Comparison of ENCODE assay signal across 8 cellular contexts in the genomic region with DNA sequence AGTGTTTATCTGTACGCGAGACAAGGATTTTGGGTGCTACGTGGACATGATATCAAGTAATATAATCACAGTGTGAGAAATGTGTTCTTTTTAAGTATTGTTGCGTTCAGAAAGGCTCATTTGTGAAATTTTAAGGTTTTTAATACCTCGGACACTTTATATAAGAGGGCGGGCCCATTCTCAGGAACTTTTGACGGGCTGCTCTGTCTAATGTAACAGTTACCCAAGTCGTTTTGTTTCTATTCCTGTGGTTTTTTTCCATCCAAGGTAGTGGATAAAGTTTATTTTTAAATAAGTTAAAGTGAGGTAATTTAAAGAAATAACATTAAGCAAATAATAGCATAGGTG. TPM values are rescaled to one million over a fixed set of nuclear protein-coding genes. Genes with fewer than 3 reads are reported as not detected.
DNase-seq lines count a peak whose midpoint lies in the region; ATAC-seq and TF ChIP-seq lines count a peak whose summit lies in the region.

No MANE protein-coding gene starts in this region.

- in situ Hi-C loops in gastrocnemius medialis (cut with MboI; ENCODE audit: low sequenced_read_pairs in 4 of 4) = loop anchor here in 1 of 4 donors (10.0 kb wide), 1 partner anchor 53 kb away; no protein-coding TSS in a partner anchor

- H3K9me3 ChIP-seq in gastrocnemius medialis = no peaks in the 10 kb centered on the region

- peak overlapping the region; percentile 74 for H3K27ac ChIP-seq in VCaP
- H3K27ac ChIP-seq in gastrocnemius medialis = peak overlapping the region; percentile 84 to 90 (median 86)

- no peak for TF ChIP-seq CTCF in GM12875 (IDR thresholded peaks at IDR 0.05; ENCODE audit: borderline replicate concordance, insufficient read depth, low read depth, low read length)
- no peak for TF ChIP-seq CTCF in VCaP (conservative IDR thresholded peaks at IDR 0.05)
- no peak for TF ChIP-seq CTCF in foreskin fibroblast (IDR thresholded peaks at IDR 0.05; ENCODE audit: low read depth, low read length)
- no peak for TF ChIP-seq CTCF in gastrocnemius medialis (IDR thresholded peaks at IDR 0.05 in 4 of 5, conservative IDR thresholded peaks at IDR 0.05 in 1 of 5)

- no peak for TF ChIP-seq POLR2A in gastrocnemius medialis (IDR thresholded peaks at IDR 0.05)

- DNase-seq in foreskin fibroblast (no peak), gastrocnemius medialis (no peak), occipital lobe (lab: John Stamatoyannopoulos, UW) (no peak), NCI-H2227 treated with DMSO at 0.1 percent for 48 hours (lab: John Stamatoyannopoulos, UW) (no peak), head of caudate nucleus (no peak)

- no peaks in the 10 kb centered on the region for H3K27me3 ChIP-seq in gastrocnemius medialis

- intact Hi-C loops in gastrocnemius medialis (cut with DNase I; ENCODE audit: low total_unique reads) = loop anchor here (1.0 to 10.0 kb wide), 3 partner anchors 60 to 653 kb away; partner anchors contain the start of gene YTHDC2
- intact Hi-C loops in head of caudate nucleus (cut with DNase I) = loop anchor here (2.0 kb wide), 1 partner anchor 59 kb away; no protein-coding TSS in a partner anchor

- H3K4me3 ChIP-seq in GM12875 (ENCODE audit: low read depth, low read length) (peak overlapping the region; percentile 89), foreskin fibroblast (ENCODE audit: low read depth in 1 of 2, low read length in 2 of 2) (peak overlapping the region; percentile 71 to 87), gastrocnemius medialis (peak overlapping the region; percentile 71 to 99 (median 89))

- ATAC-seq in gastrocnemius medialis = no peak
- ATAC-seq in GM19463 (IDR thresholded peaks at IDR 0.05; ENCODE audit: unreplicated experiment) = no peak

- peaks cover 20 to 25% of the 10 kb centered on the region in 2 donors for H3K4me1 ChIP-seq in gastrocnemius medialis

- H3K36me3 ChIP-seq in gastrocnemius medialis = peaks cover 0 to 25% of the 10 kb centered on the region in 2 donors

RNA-seq across cellular contexts. Expression of gene SRP19, which starts 0.5 kb away (rescaled TPM):
- total RNA-seq in gastrocnemius medialis (10 to 100 TPM; 40.4 to 63.8 (median 55.0) TPM), occipital lobe (33.8 TPM)
